In genomic region chr4:3640587-3640962, GRCh38 we compare ENCODE assay signal across 1 cellular context.
TF ChIP-seq lines count a peak whose summit lies in the region.

No MANE protein-coding gene starts in this region.

TF ChIP-seq in HCT116, 20 proteins besides CTCF, POLR2A, EP300 and RAD21 (continued from another document):
- TF ChIP-seq REST (IDR thresholded peaks at IDR 0.05; ENCODE audit: low read depth) (no peak), CBX3 (IDR thresholded peaks at IDR 0.05; ENCODE audit: low read depth) (no peak), EGR1 (IDR thresholded peaks at IDR 0.05; ENCODE audit: low read depth) (no peak), TCF7L2 (IDR thresholded peaks at IDR 0.05; ENCODE audit: borderline replicate concordance, extremely low read depth, insufficient read depth, insufficient read length) (no peak), ATF3 (IDR thresholded peaks at IDR 0.05) (no peak), MAX (IDR thresholded peaks at IDR 0.05) (no peak), CEBPB (IDR thresholded peaks at IDR 0.05; ENCODE audit: low read depth) (no peak), SIN3A (IDR thresholded peaks at IDR 0.05; ENCODE audit: low read depth) (no peak), ZNF274 (IDR thresholded peaks at IDR 0.05; ENCODE audit: low read depth, low read length) (no peak), POLR2AphosphoS5 (IDR thresholded peaks at IDR 0.05; ENCODE audit: low read depth, low read length) (no peak), ZFX (IDR thresholded peaks at IDR 0.05) (no peak), SP1 (IDR thresholded peaks at IDR 0.05; ENCODE audit: low read depth) (no peak), ZBTB33 (IDR thresholded peaks at IDR 0.05; ENCODE audit: extremely low read depth, insufficient replicate concordance, low read length) (no peak), SRF (IDR thresholded peaks at IDR 0.05; ENCODE audit: low read depth) (no peak), ELF1 (IDR thresholded peaks at IDR 0.05; ENCODE audit: borderline replicate concordance, low read depth) (no peak)
TF ChIP-seq in HCT116: peak in this region for 0.
